In genomic region chr5:79561525-79561893, GRCh38 we compare ENCODE assay signal across 10 cellular contexts. TPM values are rescaled to one million over a fixed set of nuclear protein-coding genes. Genes with fewer than 3 reads are reported as not detected.
DNase-seq lines count a peak whose midpoint lies in the region; ATAC-seq and TF ChIP-seq lines count a peak whose summit lies in the region.
"Had no signal": no experiment of that assay in that cellular context is flagged by ENCODE, and none has a peak within 500 bp of the region (broad histone marks: within the 10 kb centered on the region; RNA-seq: fewer than 3 reads in every experiment).

No MANE protein-coding gene starts in this region.

- CTCF ChIA-PET in activated CD8-positive, alpha-beta T cell treated with anti-CD3 and anti-CD28 coated beads for 36 hours (lab: Charles Lee): interaction anchor here (1.0 to 2.5 kb wide), 7 partner anchors 11 to 297 kb away, joined by 3 to 7 read pairs (median 4); partner anchors contain the start of gene TENT2

- DNase-seq in activated CD8-positive, alpha-beta T cell treated with anti-CD3 and anti-CD28 coated beads for 36 hours: peak; percentile 59
- DNase-seq in stimulated activated CD4-positive, alpha-beta T cell treated with anti-CD3 and anti-CD28 coated beads, Interleukin-12 subunit alpha, Interleukin-12 subunit beta, amount 100 ng/mL, for 24 hours (ENCODE audit: low read depth in 2 of 2): peak; percentile 14 to 18
- DNase-seq in NOMO-1 (lab: John Stamatoyannopoulos, UW; ENCODE audit: unreplicated experiment in 2 of 2) (no peak), retina (no peak), NCI-H2029 treated with DMSO at 0.1 percent for 48 hours (lab: John Stamatoyannopoulos, UW) (no peak), SHP77 treated with DMSO at 0.1 percent for 48 hours (lab: John Stamatoyannopoulos, UW) (no peak)
- DNase-seq: adrenal gland, naive B cell had no signal

- no peak overlapping the region for H3K4me3 Mint-ChIP-seq in activated CD8-positive, alpha-beta T cell treated with anti-CD3 and anti-CD28 coated beads for 36 hours
- H3K4me3 Mint-ChIP-seq: naive B cell had no signal

- POLR2A ChIA-PET in activated CD8-positive, alpha-beta T cell treated with anti-CD3 and anti-CD28 coated beads for 36 hours (lab: Charles Lee): interaction anchor here (0.7 to 2.9 kb wide), 4 partner anchors 14 to 60 kb away, joined by 3 to 14 read pairs (median 4); partner anchors contain the start of genes HOMER1 and TENT2

- ATAC-seq in GM19043 (IDR thresholded peaks at IDR 0.05; ENCODE audit: low read depth, unreplicated experiment): peak; percentile 30
- peak; percentile 58 for ATAC-seq in HG02798 (IDR thresholded peaks at IDR 0.05; ENCODE audit: poor library complexity, unreplicated experiment)
- ATAC-seq in activated CD8-positive, alpha-beta T cell treated with anti-CD3 and anti-CD28 coated beads for 36 hours: peak; percentile 71

- H3K27ac Mint-ChIP-seq in activated CD8-positive, alpha-beta T cell treated with anti-CD3 and anti-CD28 coated beads for 36 hours: peak overlapping the region; percentile 99

- intact Hi-C loops in activated CD8-positive, alpha-beta T cell treated with anti-CD3 and anti-CD28 coated beads for 36 hours (cut with micrococcal nuclease): loop anchor here (5.0 kb wide), 1 partner anchor 51 kb away; the partner anchor contains the start of gene TENT2

- no peaks in the 10 kb centered on the region for H3K27me3 Mint-ChIP-seq in activated CD8-positive, alpha-beta T cell treated with anti-CD3 and anti-CD28 coated beads for 36 hours

- H3K36me3 Mint-ChIP-seq in activated CD8-positive, alpha-beta T cell treated with anti-CD3 and anti-CD28 coated beads for 36 hours (ENCODE audit: low read depth): peaks cover 21% of the 10 kb centered on the region
- H3K36me3 Mint-ChIP-seq: naive B cell had no signal

- H3K4me1 Mint-ChIP-seq in activated CD8-positive, alpha-beta T cell treated with anti-CD3 and anti-CD28 coated beads for 36 hours (ENCODE audit: low read depth): peaks cover 39% of the 10 kb centered on the region

- TF ChIP-seq CTCF in activated CD8-positive, alpha-beta T cell treated with anti-CD3 and anti-CD28 coated beads for 36 hours (IDR thresholded peaks at IDR 0.05): no peak

- peaks cover 12% of the 10 kb centered on the region for H3K9me3 Mint-ChIP-seq in activated CD8-positive, alpha-beta T cell treated with anti-CD3 and anti-CD28 coated beads for 36 hours
- H3K9me3 Mint-ChIP-seq: naive B cell had no signal

RNA-seq across cellular contexts. Expression of gene HOMER1, which starts 47.6 kb away (rescaled TPM):
- 10 to 100 TPM; 11.4 to 13.7 TPM for total RNA-seq in activated CD8-positive, alpha-beta T cell treated with anti-CD3 and anti-CD28 coated beads for 36 hours

RNA-seq across cellular contexts. Expression of gene TENT2, which starts 50.7 kb away (rescaled TPM):
- total RNA-seq in activated CD8-positive, alpha-beta T cell treated with anti-CD3 and anti-CD28 coated beads for 36 hours: 10 to 100 TPM; 70.2 to 71.8 TPM

Comparison
In these comparisons a context has a peak if more than half of its experiments do, and no peak if none do; other contexts are left out.
1. DNase-seq: peak in activated CD8-positive, alpha-beta T cell treated with anti-CD3 and anti-CD28 coated beads for 36 hours (single experiment) and stimulated activated CD4-positive, alpha-beta T cell treated with anti-CD3 and anti-CD28 coated beads, Interleukin-12 subunit alpha, Interleukin-12 subunit beta, amount 100 ng/mL, for 24 hours (2 of 2); none in NOMO-1 (0 of 2), retina (single experiment), NCI-H2029 treated with DMSO at 0.1 percent for 48 hours (single experiment) and SHP77 treated with DMSO at 0.1 percent for 48 hours (single experiment).
2. Peak in every context shown above with its lines, with median percentiles within 50 percentile points of each other: ATAC-seq.